ENCODE assay signal across 19 cellular contexts in genomic region chrX:152861116-152861515, GRCh38. TPM values are rescaled to one million over a fixed set of nuclear protein-coding genes. Genes with fewer than 3 reads are reported as not detected.
DNase-seq lines count a peak whose midpoint lies in the region; ATAC-seq and TF ChIP-seq lines count a peak whose summit lies in the region.
"Had no signal": no experiment of that assay in that cellular context is flagged by ENCODE, and none has a peak within 500 bp of the region (broad histone marks: within the 10 kb centered on the region; RNA-seq: fewer than 3 reads in every experiment).

No MANE protein-coding gene starts in this region.

- no peak overlapping the region for H3K4me3 ChIP-seq in kidney epithelial cell (ENCODE audit: low read depth, low read length)
- H3K4me3 ChIP-seq: esophagus squamous epithelium, MG63, sigmoid colon had no signal

- H3K27ac ChIP-seq in VCaP, result peak overlapping the region; percentile 75
- H3K27ac ChIP-seq: esophagus squamous epithelium, sigmoid colon had no signal

- no peak overlapping the region for H3K27ac Mint-ChIP-seq in stimulated activated naive CD8-positive, alpha-beta T cell treated with anti-CD3 and anti-CD28 coated beads, Interleukin-15, amount 100 ng/mL, for 72 hours
- H3K27ac Mint-ChIP-seq: activated CD8-positive, alpha-beta T cell treated with anti-CD3 and anti-CD28 coated beads for 36 hours; activated naive CD4-positive, alpha-beta T cell treated with anti-CD3 and anti-CD28 coated beads for 36 hours; activated T-cell treated with anti-CD3 and anti-CD28 coated beads, Interleukin-2, amount 50 U/mL, for 24 hours; stimulated activated naive CD8-positive, alpha-beta T cell treated with anti-CD3 and anti-CD28 coated beads, Interleukin-15, Interleukin-2, amounts not matched to agents 100 ng/mL and 50 ng/mL, for 24 hours had no signal

- in situ Hi-C loops in Caki2 (cut with HindIII; ENCODE audit: low pct_unique_long_range_greater_than_20kb, low sequenced_read_pairs), result no loop called here

- DNase-seq in Caki2 (ENCODE audit: low read depth) (peak; percentile 52), kidney epithelial cell (ENCODE audit: low read depth) (peak; percentile 26), HUDEP-2 (lab: John Stamatoyannopoulos, UW; ENCODE audit: unreplicated experiment in 76 of 76) (no peak), globus pallidus (ENCODE audit: low spot score) (no peak)
- DNase-seq in activated CD8-positive, alpha-beta memory T cell treated with anti-CD3 and anti-CD28 coated beads, Interleukin-2, amount 50 U/mL, for 4 hours, result no peak
- no peak for DNase-seq in stimulated activated naive CD8-positive, alpha-beta T cell treated with anti-CD3 and anti-CD28 coated beads, Interleukin-15, amount 100 ng/mL, for 72 hours
- DNase-seq: activated CD8-positive, alpha-beta T cell treated with anti-CD3 and anti-CD28 coated beads for 36 hours; activated naive CD4-positive, alpha-beta T cell treated with anti-CD3 and anti-CD28 coated beads for 36 hours; activated T-cell treated with anti-CD3 and anti-CD28 coated beads, Interleukin-2, amount 50 U/mL, for 24 hours; cerebellar nuclear complex; effector CD8-positive, alpha-beta T cell; esophagus squamous epithelium; MG63; NCI-H345; Right ventricle myocardium superior; sigmoid colon had no signal

- TF ChIP-seq RAD21 in Ishikawa (IDR thresholded peaks at IDR 0.05; ENCODE audit: low read depth), result no peak

- TF ChIP-seq EP300 in Ishikawa (IDR thresholded peaks at IDR 0.05; ENCODE audit: borderline replicate concordance), result no peak

- TF ChIP-seq CTCF in VCaP (conservative IDR thresholded peaks at IDR 0.05), result no peak
- no peak for TF ChIP-seq CTCF in kidney epithelial cell (IDR thresholded peaks at IDR 0.05; ENCODE audit: insufficient read depth, low read length, poor library complexity, severe bottlenecking)

- no peaks in the 10 kb centered on the region for H3K36me3 ChIP-seq in kidney epithelial cell (ENCODE audit: control insufficient read depth, insufficient read depth, low read length)

- no peaks in the 10 kb centered on the region for H3K27me3 Mint-ChIP-seq in stimulated activated naive CD8-positive, alpha-beta T cell treated with anti-CD3 and anti-CD28 coated beads, Interleukin-15, amount 100 ng/mL, for 72 hours
- H3K27me3 Mint-ChIP-seq: activated CD8-positive, alpha-beta T cell treated with anti-CD3 and anti-CD28 coated beads for 36 hours; stimulated activated naive CD8-positive, alpha-beta T cell treated with anti-CD3 and anti-CD28 coated beads, Interleukin-15, Interleukin-2, amounts not matched to agents 100 ng/mL and 50 ng/mL, for 24 hours had no signal

- no peak for ATAC-seq in stimulated activated naive CD8-positive, alpha-beta T cell treated with anti-CD3 and anti-CD28 coated beads, Interleukin-15, amount 100 ng/mL, for 72 hours
- ATAC-seq: activated CD8-positive, alpha-beta T cell treated with anti-CD3 and anti-CD28 coated beads for 36 hours had no signal

- no peak overlapping the region for H3K4me3 Mint-ChIP-seq in stimulated activated naive CD8-positive, alpha-beta T cell treated with anti-CD3 and anti-CD28 coated beads, Interleukin-15, amount 100 ng/mL, for 72 hours
- H3K4me3 Mint-ChIP-seq: activated CD8-positive, alpha-beta T cell treated with anti-CD3 and anti-CD28 coated beads for 36 hours; activated naive CD4-positive, alpha-beta T cell treated with anti-CD3 and anti-CD28 coated beads for 36 hours; activated T-cell treated with anti-CD3 and anti-CD28 coated beads, Interleukin-2, amount 50 U/mL, for 24 hours; stimulated activated naive CD8-positive, alpha-beta T cell treated with anti-CD3 and anti-CD28 coated beads, Interleukin-15, Interleukin-2, amounts not matched to agents 100 ng/mL and 50 ng/mL, for 24 hours had no signal

- H3K27me3 ChIP-seq in kidney epithelial cell (ENCODE audit: control insufficient read depth, insufficient read depth, low read length), result no peaks in the 10 kb centered on the region
- H3K27me3 ChIP-seq: esophagus squamous epithelium, MG63, sigmoid colon had no signal

- H3K4me1 Mint-ChIP-seq in stimulated activated naive CD8-positive, alpha-beta T cell treated with anti-CD3 and anti-CD28 coated beads, Interleukin-15, amount 100 ng/mL, for 72 hours, result no peaks in the 10 kb centered on the region

- no peaks in the 10 kb centered on the region for H3K9me3 Mint-ChIP-seq in stimulated activated naive CD8-positive, alpha-beta T cell treated with anti-CD3 and anti-CD28 coated beads, Interleukin-15, amount 100 ng/mL, for 72 hours
- H3K9me3 Mint-ChIP-seq: activated CD8-positive, alpha-beta T cell treated with anti-CD3 and anti-CD28 coated beads for 36 hours; activated naive CD4-positive, alpha-beta T cell treated with anti-CD3 and anti-CD28 coated beads for 36 hours; activated T-cell treated with anti-CD3 and anti-CD28 coated beads, Interleukin-2, amount 50 U/mL, for 24 hours; stimulated activated naive CD8-positive, alpha-beta T cell treated with anti-CD3 and anti-CD28 coated beads, Interleukin-15, Interleukin-2, amounts not matched to agents 100 ng/mL and 50 ng/mL, for 24 hours had no signal

TF ChIP-seq in Ishikawa, 13 proteins besides CTCF, POLR2A, EP300 and RAD21:
- TF ChIP-seq CEBPB (IDR thresholded peaks at IDR 0.05), result peak; percentile 88
- no peak for TF ChIP-seq YY1 (IDR thresholded peaks at IDR 0.05; ENCODE audit: low read depth)
- no peak for TF ChIP-seq USF1 (IDR thresholded peaks at IDR 0.05)
- no peak for TF ChIP-seq FOXM1 (IDR thresholded peaks at IDR 0.05; ENCODE audit: borderline replicate concordance, low read depth)
- TF ChIP-seq NFIC (IDR thresholded peaks at IDR 0.05), result no peak

RNA-seq across cellular contexts. Expression of gene NSDHL, which starts 30.3 kb away (rescaled TPM):
- 32.1 and 33.7 TPM in 2 replicates for total RNA-seq in Caki2 (2014; rRNA removed; shearing (Covaris generic); ENCODE audit: low replicate concordance)
- total RNA-seq in kidney epithelial cell, result 26.5 and 31.3 TPM in 2 replicates

RNA-seq across cellular contexts. Expression of gene CETN2, which starts 30.6 kb away (rescaled TPM):
- 74.5 and 76.6 TPM in 2 replicates for total RNA-seq in Caki2 (2014; rRNA removed; shearing (Covaris generic); ENCODE audit: low replicate concordance)
- total RNA-seq in kidney epithelial cell, result 31.1 and 36.0 TPM in 2 replicates

RNA-seq across cellular contexts. Expression of gene ZNF185, which starts 36.8 kb away (rescaled TPM):
- 6.0 and 7.2 TPM in 2 replicates for total RNA-seq in Caki2 (2014; rRNA removed; shearing (Covaris generic); ENCODE audit: low replicate concordance)
- total RNA-seq in kidney epithelial cell, result 39.2 and 45.4 TPM in 2 replicates

Comparison
In these comparisons a context has a peak if more than half of its experiments do, and no peak if none do; other contexts are left out.
1. DNase-seq: peak in Caki2 (single experiment) and kidney epithelial cell (single experiment); none in HUDEP-2 (0 of 76), activated CD8-positive, alpha-beta memory T cell treated with anti-CD3 and anti-CD28 coated beads, Interleukin-2, amount 50 U/mL, for 4 hours (single experiment), stimulated activated naive CD8-positive, alpha-beta T cell treated with anti-CD3 and anti-CD28 coated beads, Interleukin-15, amount 100 ng/mL, for 72 hours (0 of 2) and globus pallidus (single experiment).